Comparison of ENCODE assay signal across 12 cellular contexts in the genomic region with DNA sequence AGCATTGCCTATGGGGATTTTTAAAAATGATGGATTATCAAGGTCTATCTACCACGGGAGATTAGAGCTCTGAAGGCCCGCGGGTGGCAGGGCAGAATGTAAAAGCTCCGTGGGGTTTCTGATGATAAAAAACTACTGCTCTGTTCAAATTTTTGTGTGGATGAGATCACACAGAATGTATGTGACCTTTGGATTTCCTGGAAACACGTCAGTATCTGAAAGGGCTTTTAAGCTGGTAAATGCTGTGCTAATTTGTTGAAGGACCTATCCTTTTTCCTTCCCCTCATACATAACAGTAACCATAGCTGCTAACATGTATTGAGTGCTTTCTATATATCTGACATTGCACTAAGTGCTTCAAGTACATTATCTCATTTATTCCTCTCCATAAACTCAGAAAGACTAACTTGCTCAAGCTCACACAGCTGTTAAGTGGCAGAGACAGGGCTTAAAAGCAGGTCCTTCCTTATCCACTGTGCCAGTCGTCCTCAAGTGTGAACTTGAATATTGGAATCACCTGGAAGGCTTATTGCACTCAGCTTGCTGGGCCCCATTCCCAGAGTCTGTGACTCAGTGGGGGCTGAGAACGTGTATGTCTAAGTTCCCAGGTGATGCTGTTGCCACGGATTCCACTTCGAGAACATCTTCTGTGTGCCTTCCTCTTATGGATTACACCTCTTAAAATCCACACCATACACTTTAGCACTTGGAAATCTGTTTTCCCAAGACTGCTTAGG. TPM values are rescaled to one million over a fixed set of nuclear protein-coding genes. Genes with fewer than 3 reads are reported as not detected.
A peak's percentile ranks its signal among the peaks of the same experiment; 100 is the strongest.
DNase-seq lines count a peak whose midpoint lies in the region; ATAC-seq and TF ChIP-seq lines count a peak whose summit lies in the region.
"Had no signal": no experiment of that assay in that cellular context is flagged by ENCODE, and none has a peak within 500 bp of the region (broad histone marks: within the 10 kb centered on the region; RNA-seq: fewer than 3 reads in every experiment).

No MANE protein-coding gene starts in this region.

- H3K27me3 ChIP-seq in CD4-positive, alpha-beta memory T cell (ENCODE audit: insufficient read depth, low read length) = no peaks in the 10 kb centered on the region
- H3K27me3 ChIP-seq in liver (ENCODE audit: control insufficient read depth in 4 of 4, insufficient read depth in 4 of 4, low read length in 3 of 4) = no peaks in the 10 kb centered on the region
- H3K27me3 ChIP-seq: colonic mucosa had no signal

- POLR2A ChIA-PET in CD4-positive, alpha-beta memory T cell (lab: Charles Lee; ENCODE audit: partially characterized antibody) = interaction anchor here (2.2 to 4.0 kb wide), 2 partner anchors 44 to 55 kb away, joined by 9 to 60 read pairs; a partner anchor contains a TSS

- 67% methylated on average over 9 of the region's 9 CpGs for WGBS in liver

- no peaks in the 10 kb centered on the region for H3K9me3 Mint-ChIP-seq in CD4-positive, alpha-beta memory T cell
- no peaks in the 10 kb centered on the region for H3K9me3 Mint-ChIP-seq in HFFc6
- no peaks in the 10 kb centered on the region for H3K9me3 Mint-ChIP-seq in activated naive CD8-positive, alpha-beta T cell treated with anti-CD3 and anti-CD28 coated beads, Interleukin-2, amount 50 U/mL, for 24 hours
- H3K9me3 Mint-ChIP-seq: activated CD4-positive, alpha-beta T cell treated with anti-CD3 and anti-CD28 coated beads, Interleukin-2, amount 10 ng/mL, durations not matched to agents 7 days and 5 days; activated naive CD4-positive, alpha-beta T cell treated with anti-CD3 and anti-CD28 coated beads for 36 hours had no signal

- H3K36me3 Mint-ChIP-seq in CD4-positive, alpha-beta memory T cell = peaks cover 0 to 20% of the 10 kb centered on the region in 2 donors
- H3K36me3 Mint-ChIP-seq in HFFc6 (ENCODE audit: low read depth) = peaks cover 5% of the 10 kb centered on the region; the same call in 1 of the 2 replicates
- H3K36me3 Mint-ChIP-seq in activated naive CD8-positive, alpha-beta T cell treated with anti-CD3 and anti-CD28 coated beads, Interleukin-2, amount 50 U/mL, for 24 hours (ENCODE audit: low read depth) = peaks cover 3% of the 10 kb centered on the region

- no peak for DNase-seq in CD4-positive, alpha-beta memory T cell
- DNase-seq in HFFc6 = peak; percentile 37
- no peak for DNase-seq in activated naive CD8-positive, alpha-beta T cell treated with anti-CD3 and anti-CD28 coated beads, Interleukin-2, amount 50 U/mL, for 24 hours
- DNase-seq in stimulated activated CD4-positive, alpha-beta T cell treated with anti-CD3 and anti-CD28 coated beads, Interleukin-2, amount 100 ng/mL, for 48 hours = no peak
- DNase-seq: activated CD4-positive, alpha-beta T cell treated with anti-CD3 and anti-CD28 coated beads, Interleukin-2, amount 10 ng/mL, durations not matched to agents 7 days and 5 days; activated naive CD4-positive, alpha-beta T cell treated with anti-CD3 and anti-CD28 coated beads for 36 hours; colonic mucosa had no signal

- H3K27ac ChIP-seq in CD4-positive, alpha-beta memory T cell (ENCODE audit: low read depth, low read length) = no peak overlapping the region
- H3K27ac ChIP-seq in liver (ENCODE audit: low read depth in 1 of 2, low read length in 2 of 2) = no peak overlapping the region

- TF ChIP-seq RAD21 in liver (IDR thresholded peaks at IDR 0.05) = no peak

- no peaks in the 10 kb centered on the region for H3K9me3 ChIP-seq in CD4-positive, alpha-beta memory T cell (ENCODE audit: control insufficient read depth in 1 of 2, low read length in 2 of 2)
- no peaks in the 10 kb centered on the region for H3K9me3 ChIP-seq in liver (ENCODE audit: control insufficient read depth in 4 of 4, low read length in 3 of 4)
- H3K9me3 ChIP-seq: colonic mucosa, thoracic aorta had no signal

- H3K9ac ChIP-seq in liver (ENCODE audit: low read depth in 1 of 2, low read length in 2 of 2) = no peak overlapping the region

- CTCF ChIA-PET in CD4-positive, alpha-beta memory T cell (lab: Charles Lee; ENCODE audit: partially characterized antibody) = interaction anchor here (0.9 to 6.7 kb wide), 4 partner anchors 10 to 668 kb away, joined by 3 to 39 read pairs (median 24); no protein-coding TSS in a partner anchor

- intact Hi-C loops in CD4-positive, alpha-beta memory T cell (cut with micrococcal nuclease) = no loop called here

- peaks cover 9 to 27% (median 17%) of the 10 kb centered on the region in 4 donors for H3K4me1 Mint-ChIP-seq in CD4-positive, alpha-beta memory T cell
- peaks cover 65% of the 10 kb centered on the region for H3K4me1 Mint-ChIP-seq in HFFc6 (ENCODE audit: low read depth)
- H3K4me1 Mint-ChIP-seq in activated naive CD8-positive, alpha-beta T cell treated with anti-CD3 and anti-CD28 coated beads, Interleukin-2, amount 50 U/mL, for 24 hours = peaks cover 34% of the 10 kb centered on the region

- H3K4me3 Mint-ChIP-seq in CD4-positive, alpha-beta memory T cell = peak overlapping the region in 6 of 8 donors; percentile 11 to 73 (median 38)
- H3K4me3 Mint-ChIP-seq in HFFc6 = peak overlapping the region; percentile 52
- peak overlapping the region; percentile 0 for H3K4me3 Mint-ChIP-seq in activated naive CD8-positive, alpha-beta T cell treated with anti-CD3 and anti-CD28 coated beads, Interleukin-2, amount 50 U/mL, for 24 hours

- TF ChIP-seq CTCF in HFFc6 (IDR thresholded peaks at IDR 0.05) (no peak), liver (IDR thresholded peaks at IDR 0.05; ENCODE audit: low read depth, low read length, missing input control) (no peak)

- no peaks in the 10 kb centered on the region for H3K36me3 ChIP-seq in CD4-positive, alpha-beta memory T cell (ENCODE audit: insufficient read depth, low read length)
- peaks cover 0 to 3% (median 1%) of the 10 kb centered on the region in 4 donors for H3K36me3 ChIP-seq in liver (ENCODE audit: control insufficient read depth in 4 of 4, insufficient read depth in 3 of 4, low read depth in 1 of 4, low read length in 3 of 4)
- H3K36me3 ChIP-seq: colonic mucosa, thoracic aorta had no signal

- H3K27ac Mint-ChIP-seq in CD4-positive, alpha-beta memory T cell = peak overlapping the region in 2 of 7 donors; percentile 24 to 60
- H3K27ac Mint-ChIP-seq in HFFc6 = peak overlapping the region; percentile 61
- no peak overlapping the region for H3K27ac Mint-ChIP-seq in activated naive CD8-positive, alpha-beta T cell treated with anti-CD3 and anti-CD28 coated beads, Interleukin-2, amount 50 U/mL, for 24 hours
- H3K27ac Mint-ChIP-seq: activated CD4-positive, alpha-beta T cell treated with anti-CD3 and anti-CD28 coated beads, Interleukin-2, amount 10 ng/mL, durations not matched to agents 7 days and 5 days; activated naive CD4-positive, alpha-beta T cell treated with anti-CD3 and anti-CD28 coated beads for 36 hours had no signal

- ATAC-seq in activated naive CD8-positive, alpha-beta T cell treated with anti-CD3 and anti-CD28 coated beads, Interleukin-2, amount 50 U/mL, for 24 hours = no peak
- no peak for ATAC-seq in HG02588 (IDR thresholded peaks at IDR 0.05; ENCODE audit: unreplicated experiment)
- ATAC-seq in HG03139 (IDR thresholded peaks at IDR 0.05; ENCODE audit: unreplicated experiment) = no peak
- no peak for ATAC-seq in GM18511 (IDR thresholded peaks at IDR 0.05; ENCODE audit: unreplicated experiment)

- H3K4me1 ChIP-seq in CD4-positive, alpha-beta memory T cell (ENCODE audit: insufficient read depth, low read length) = peaks cover 16% of the 10 kb centered on the region
- H3K4me1 ChIP-seq in liver (ENCODE audit: control insufficient read depth in 4 of 4, insufficient read depth in 4 of 4, low read length in 3 of 4) = peaks cover 0 to 13% (median 10%) of the 10 kb centered on the region in 4 donors

- H3K27me3 Mint-ChIP-seq in CD4-positive, alpha-beta memory T cell = peaks cover 5 to 20% of the 10 kb centered on the region in 2 donors
- no peaks in the 10 kb centered on the region for H3K27me3 Mint-ChIP-seq in HFFc6 (ENCODE audit: insufficient read depth)
- H3K27me3 Mint-ChIP-seq in activated naive CD8-positive, alpha-beta T cell treated with anti-CD3 and anti-CD28 coated beads, Interleukin-2, amount 50 U/mL, for 24 hours = peaks cover 34% of the 10 kb centered on the region

- no peak overlapping the region for H3K4me3 ChIP-seq in CD4-positive, alpha-beta memory T cell (ENCODE audit: low read length in 2 of 2)
- no peak overlapping the region for H3K4me3 ChIP-seq in liver (ENCODE audit: low read depth in 1 of 3, low read length in 3 of 3)
- H3K4me3 ChIP-seq: colonic mucosa had no signal

TF ChIP-seq in liver, 16 proteins besides CTCF, POLR2A, EP300 and RAD21:
- TF ChIP-seq HNF4A (conservative IDR thresholded peaks at IDR 0.05) = peak; percentile 10 to 37
- TF ChIP-seq FOXA2 (IDR thresholded peaks at IDR 0.05) = no peak
- TF ChIP-seq, protein P1, sequence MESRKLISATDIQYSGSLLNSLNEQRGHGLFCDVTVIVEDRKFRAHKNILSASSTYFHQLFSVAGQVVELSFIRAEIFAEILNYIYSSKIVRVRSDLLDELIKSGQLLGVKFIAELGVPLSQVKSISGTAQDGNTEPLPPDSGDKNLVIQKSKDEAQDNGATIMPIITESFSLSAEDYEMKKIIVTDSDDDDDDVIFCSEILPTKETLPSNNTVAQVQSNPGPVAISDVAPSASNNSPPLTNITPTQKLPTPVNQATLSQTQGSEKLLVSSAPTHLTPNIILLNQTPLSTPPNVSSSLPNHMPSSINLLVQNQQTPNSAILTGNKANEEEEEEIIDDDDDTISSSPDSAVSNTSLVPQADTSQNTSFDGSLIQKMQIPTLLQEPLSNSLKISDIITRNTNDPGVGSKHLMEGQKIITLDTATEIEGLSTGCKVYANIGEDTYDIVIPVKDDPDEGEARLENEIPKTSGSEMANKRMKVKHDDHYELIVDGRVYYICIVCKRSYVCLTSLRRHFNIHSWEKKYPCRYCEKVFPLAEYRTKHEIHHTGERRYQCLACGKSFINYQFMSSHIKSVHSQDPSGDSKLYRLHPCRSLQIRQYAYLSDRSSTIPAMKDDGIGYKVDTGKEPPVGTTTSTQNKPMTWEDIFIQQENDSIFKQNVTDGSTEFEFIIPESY (IDR thresholded peaks at IDR 0.05) = no peak

RNA-seq across cellular contexts. Expression of a gene that starts 1.9 kb away (rescaled TPM):
- total RNA-seq in CD4-positive, alpha-beta memory T cell = 10 to 100 TPM; 12.7 to 14.1 TPM
- 10 to 100 TPM; 11.4 TPM for polyA plus RNA-seq in CD4-positive, alpha-beta memory T cell
- total RNA-seq in HFFc6 (2021; fragmentation: NEBNext Ultra II Directional; extraction: Animal tissue kit (Norgen Biotek cat#: 25700)) = 10 to 100 TPM in 4 of 6 experiments, 1 to 10 TPM in 2; 9.4 to 12.8 (median 10.8) TPM
- total RNA-seq in liver = 1 to 10 TPM; 6.0 to 6.2 TPM
- polyA plus RNA-seq in liver = 10 to 100 TPM in 1 of 2 donors, 1 to 10 TPM in 1; 3.7 to 10.2 TPM

RNA-seq across cellular contexts. Expression of a gene that starts 55.8 kb away (rescaled TPM):
- total RNA-seq in CD4-positive, alpha-beta memory T cell = 1 to 10 TPM; 1.7 TPM
- 1 to 10 TPM; 1.5 to 1.9 TPM for polyA plus RNA-seq in CD4-positive, alpha-beta memory T cell
- total RNA-seq in HFFc6 (2021; fragmentation: NEBNext Ultra II Directional; extraction: Animal tissue kit (Norgen Biotek cat#: 25700)) = 1 to 10 TPM; 5.2 to 6.7 (median 6.0) TPM
- 10 to 100 TPM; 11.0 to 11.7 TPM for total RNA-seq in liver
- 1 to 10 TPM; 4.4 to 5.7 TPM for polyA plus RNA-seq in liver

Comparison
In these comparisons a context has a peak if more than half of its experiments do, and no peak if none do; other contexts are left out.
1. H3K4me3 Mint-ChIP-seq: peak in every context shown above with its lines; median percentile 52 in HFFc6; 38 in CD4-positive, alpha-beta memory T cell; 0 in activated naive CD8-positive, alpha-beta T cell treated with anti-CD3 and anti-CD28 coated beads, Interleukin-2, amount 50 U/mL, for 24 hours.